ENCODE assay signal across 28 cellular contexts in genomic region chr2:111156529-111156928, GRCh38. TPM values are rescaled to one million over a fixed set of nuclear protein-coding genes. Genes with fewer than 3 reads are reported as not detected.
DNase-seq lines count a peak whose midpoint lies in the region; ATAC-seq and TF ChIP-seq lines count a peak whose summit lies in the region.
"Had no signal": no experiment of that assay in that cellular context is flagged by ENCODE, and none has a peak within 500 bp of the region (broad histone marks: within the 10 kb centered on the region; RNA-seq: fewer than 3 reads in every experiment).

No MANE protein-coding gene starts in this region.

- DNase-seq in stimulated activated naive CD8-positive, alpha-beta T cell treated with anti-CD3 and anti-CD28 coated beads, Interleukin-15, Interleukin-2, amounts not matched to agents 100 U/mL and 50 U/mL, for 24 hours, result no peak
- DNase-seq in stimulated activated naive CD8-positive, alpha-beta T cell treated with anti-CD3 and anti-CD28 coated beads, Interleukin-15, amount 100 ng/mL, for 72 hours, result no peak
- no peak for DNase-seq in epithelial cell of prostate (ENCODE audit: low read depth, low spot score)
- DNase-seq in RPMI8226, result no peak
- DNase-seq in OCI-M2 (lab: John Stamatoyannopoulos, UW; ENCODE audit: unreplicated experiment), result no peak
- DNase-seq in posterior vena cava (ENCODE audit: low spot score), result no peak
- DNase-seq in NCI-H446 treated with DMSO at 0.1 percent for 48 hours (lab: John Stamatoyannopoulos, UW), result no peak
- DNase-seq: ACHN; activated CD4-positive, alpha-beta T cell treated with anti-CD3 and anti-CD28 coated beads for 1 hour; activated gamma-delta T cell treated with Interleukin-2 at 50 U/mL for 16 hours; foreskin fibroblast; H7; mesendoderm; NCI-H1417 treated with DMSO at 0.1 percent for 48 hours; NCI-H82; OCI-M1; SHP77 treated with DMSO at 0.1 percent for 48 hours; stomach; tibial artery had no signal

- no peak for TF ChIP-seq CTCF in SU-DHL-6 (IDR thresholded peaks at IDR 0.05; ENCODE audit: insufficient read depth, low read length, poor library complexity, severe bottlenecking)

- peaks cover 27% of the 10 kb centered on the region for H3F3A ChIP-seq in SU-DHL-6 (ENCODE audit: insufficient read depth)

- H2AFZ ChIP-seq in SU-DHL-6 (ENCODE audit: low read depth, low read length, severe bottlenecking), result no peak overlapping the region
- H2AFZ ChIP-seq: parathyroid adenoma had no signal

- H3K27ac ChIP-seq in SU-DHL-6 (ENCODE audit: low read depth, low read length) (peak overlapping the region; percentile 90), epithelial cell of prostate (peak overlapping the region; percentile 75)
- H3K27ac ChIP-seq: esophagus muscularis mucosa, parathyroid adenoma, right atrium auricular region, stomach, tibial artery, vagina had no signal

- H3K4me3 ChIP-seq in SU-DHL-6 (ENCODE audit: insufficient read depth, low read length, poor library complexity, severe bottlenecking), result no peak overlapping the region
- H3K4me3 ChIP-seq: esophagus muscularis mucosa, right atrium auricular region, smooth muscle cell, stomach, tibial artery, vagina had no signal

- H3K4me1 Mint-ChIP-seq in stimulated activated naive CD8-positive, alpha-beta T cell treated with anti-CD3 and anti-CD28 coated beads, Interleukin-15, amount 100 ng/mL, for 72 hours, result peaks cover 59% of the 10 kb centered on the region

- peaks cover 11% of the 10 kb centered on the region; the same call in 1 of the 2 replicates for H3K79me2 ChIP-seq in SU-DHL-6 (ENCODE audit: insufficient read depth, low read length)

- H3K4me3 Mint-ChIP-seq in stimulated activated naive CD8-positive, alpha-beta T cell treated with anti-CD3 and anti-CD28 coated beads, Interleukin-15, amount 100 ng/mL, for 72 hours, result peak overlapping the region in 1 of 2 donors; percentile 48
- H3K4me3 Mint-ChIP-seq: brain; dendritic cell treated with granulocyte-macrophage colony-stimulating factor and Interleukin-4, amounts not matched to agents 40 ng/mL and 50 ng/mL, for 4 days; T-helper 2 cell treated with Interferon-gamma antibody and Interleukin-4, amounts not matched to agents 5 μg/mL and 100 μg/mL, for 36 hours had no signal

- H3K4me2 ChIP-seq in SU-DHL-6 (ENCODE audit: low read depth, low read length, poor library complexity, severe bottlenecking), result peak overlapping the region; percentile 44
- H3K4me2 ChIP-seq: smooth muscle cell had no signal

- no peaks in the 10 kb centered on the region for H3K9me3 ChIP-seq in SU-DHL-6 (ENCODE audit: insufficient read depth, low read length)
- H3K9me3 ChIP-seq: esophagus muscularis mucosa, right atrium auricular region, stomach, tibial artery, vagina had no signal

- H4K20me1 ChIP-seq in SU-DHL-6 (ENCODE audit: low read depth, low read length), result no peaks in the 10 kb centered on the region; the same call in 1 of the 2 replicates

- H3K9ac ChIP-seq in SU-DHL-6 (ENCODE audit: low read length), result no peak overlapping the region
- H3K9ac ChIP-seq: parathyroid adenoma had no signal

- H3K27me3 Mint-ChIP-seq in stimulated activated naive CD8-positive, alpha-beta T cell treated with anti-CD3 and anti-CD28 coated beads, Interleukin-15, amount 100 ng/mL, for 72 hours, result no peaks in the 10 kb centered on the region
- H3K27me3 Mint-ChIP-seq: dendritic cell treated with granulocyte-macrophage colony-stimulating factor and Interleukin-4, amounts not matched to agents 40 ng/mL and 50 ng/mL, for 4 days had no signal

- ATAC-seq in stimulated activated naive CD8-positive, alpha-beta T cell treated with anti-CD3 and anti-CD28 coated beads, Interleukin-15, Interleukin-2, amounts not matched to agents 100 U/mL and 50 U/mL, for 24 hours, result peak; percentile 67
- no peak for ATAC-seq in stimulated activated naive CD8-positive, alpha-beta T cell treated with anti-CD3 and anti-CD28 coated beads, Interleukin-15, amount 100 ng/mL, for 72 hours

- H3K27ac Mint-ChIP-seq in stimulated activated naive CD8-positive, alpha-beta T cell treated with anti-CD3 and anti-CD28 coated beads, Interleukin-15, amount 100 ng/mL, for 72 hours, result no peak overlapping the region
- H3K27ac Mint-ChIP-seq: brain; dendritic cell treated with granulocyte-macrophage colony-stimulating factor and Interleukin-4, amounts not matched to agents 40 ng/mL and 50 ng/mL, for 4 days; T-helper 2 cell treated with Interferon-gamma antibody and Interleukin-4, amounts not matched to agents 5 μg/mL and 100 μg/mL, for 36 hours had no signal

- H3K9me2 ChIP-seq in SU-DHL-6 (replicated peaks; ENCODE audit: insufficient read depth, low read length), result no peaks in the 10 kb centered on the region

- no peaks in the 10 kb centered on the region for H3K27me3 ChIP-seq in SU-DHL-6 (ENCODE audit: low read length)
- H3K27me3 ChIP-seq: esophagus muscularis mucosa, right atrium auricular region, stomach, tibial artery, vagina had no signal

- H3K36me3 ChIP-seq in SU-DHL-6 (ENCODE audit: low read length), result peaks cover under 1% of the 10 kb centered on the region; the same call in 1 of the 2 replicates

- H3K9me3 Mint-ChIP-seq in stimulated activated naive CD8-positive, alpha-beta T cell treated with anti-CD3 and anti-CD28 coated beads, Interleukin-15, amount 100 ng/mL, for 72 hours, result no peaks in the 10 kb centered on the region
- H3K9me3 Mint-ChIP-seq: brain; dendritic cell treated with granulocyte-macrophage colony-stimulating factor and Interleukin-4, amounts not matched to agents 40 ng/mL and 50 ng/mL, for 4 days; T-helper 2 cell treated with Interferon-gamma antibody and Interleukin-4, amounts not matched to agents 5 μg/mL and 100 μg/mL, for 36 hours had no signal

- intact Hi-C loops in posterior vena cava (cut with DNase I), result no loop called here

RNA-seq across cellular contexts. Expression of gene BCL2L11, which starts 35.8 kb away (rescaled TPM):
- total RNA-seq in posterior vena cava, result 10 to 100 TPM in 1 of 2 donors, 1 to 10 TPM in 1; 4.1 to 10.4 TPM
